28 cellular contexts compared by ENCODE assay signal in genomic region chr19:8075158-8076086, GRCh38. TPM values are rescaled to one million over a fixed set of nuclear protein-coding genes. Genes with fewer than 3 reads are reported as not detected.
"Had no signal": no experiment of that assay in that cellular context is flagged by ENCODE, and none has a peak within 500 bp of the region (broad histone marks: within the 10 kb centered on the region; RNA-seq: fewer than 3 reads in every experiment).

No MANE protein-coding gene starts in this region.

- H3K27ac ChIP-seq: gastrocnemius medialis, left lung, thyroid gland, uterus had no signal

- FAIRE-seq: colon had no signal

- H3K4me3 Mint-ChIP-seq: activated CD4-positive, alpha-beta memory T cell treated with anti-CD3 and anti-CD28 coated beads, Interleukin-2, amount 10 ng/mL, durations not matched to agents 7 days and 5 days; activated naive CD4-positive, alpha-beta T cell treated with anti-CD3 and anti-CD28 coated beads, Interleukin-2, amount 10 ng/mL, durations not matched to agents 7 days and 5 days; activated naive CD8-positive, alpha-beta T cell treated with anti-CD3 and anti-CD28 coated beads, Interleukin-2, amount 50 U/mL, for 24 hours; brain; nephron progenitor cell; T-helper 2 cell treated with Interferon-gamma antibody and Interleukin-4, amounts not matched to agents 5 μg/mL and 100 μg/mL, for 36 hours had no signal

- ATAC-seq: activated naive CD8-positive, alpha-beta T cell treated with anti-CD3 and anti-CD28 coated beads, Interleukin-2, amount 50 U/mL, for 24 hours; esophagus mucosa; gastrocnemius medialis; left lung had no signal

- H3K27me3 ChIP-seq: gastrocnemius medialis, left lung, thyroid gland, uterus had no signal

- H3K36me3 Mint-ChIP-seq: activated naive CD4-positive, alpha-beta T cell treated with anti-CD3 and anti-CD28 coated beads, Interleukin-2, amount 10 ng/mL, durations not matched to agents 7 days and 5 days had no signal

- H3K36me3 ChIP-seq: gastrocnemius medialis, left lung, thyroid gland, uterus had no signal

- H3K27ac Mint-ChIP-seq: activated CD4-positive, alpha-beta memory T cell treated with anti-CD3 and anti-CD28 coated beads, Interleukin-2, amount 10 ng/mL, durations not matched to agents 7 days and 5 days; activated naive CD4-positive, alpha-beta T cell treated with anti-CD3 and anti-CD28 coated beads, Interleukin-2, amount 10 ng/mL, durations not matched to agents 7 days and 5 days; activated naive CD8-positive, alpha-beta T cell treated with anti-CD3 and anti-CD28 coated beads, Interleukin-2, amount 50 U/mL, for 24 hours; nephron progenitor cell; T-helper 2 cell treated with Interferon-gamma antibody and Interleukin-4, amounts not matched to agents 5 μg/mL and 100 μg/mL, for 36 hours had no signal

- H3K4me1 Mint-ChIP-seq: activated CD4-positive, alpha-beta memory T cell treated with anti-CD3 and anti-CD28 coated beads, Interleukin-2, amount 10 ng/mL, durations not matched to agents 7 days and 5 days; brain; nephron progenitor cell had no signal

- H3K4me3 ChIP-seq: gastrocnemius medialis, left lung, thyroid gland, uterus had no signal

- H3K9me3 ChIP-seq: gastrocnemius medialis, thyroid gland, uterus had no signal

- H3K27me3 Mint-ChIP-seq: activated naive CD8-positive, alpha-beta T cell treated with anti-CD3 and anti-CD28 coated beads, Interleukin-2, amount 50 U/mL, for 24 hours; brain had no signal

- H3K4me1 ChIP-seq: gastrocnemius medialis, left lung, thyroid gland, uterus had no signal

- DNase-seq: activated CD4-positive, alpha-beta memory T cell treated with anti-CD3 and anti-CD28 coated beads, Interleukin-2, amount 10 ng/mL, durations not matched to agents 7 days and 5 days; activated CD4-positive, alpha-beta T cell treated with anti-CD3 and anti-CD28 coated beads for 48 hours; activated CD4-positive, CD25-positive, alpha-beta regulatory T cell; activated effector memory CD4-positive, alpha-beta T cell treated with Interleukin-2 at 50 U/mL for 16 hours; activated naive CD4-positive, alpha-beta T cell treated with anti-CD3 and anti-CD28 coated beads, Interleukin-2, amount 10 ng/mL, durations not matched to agents 7 days and 5 days; activated naive CD8-positive, alpha-beta T cell treated with anti-CD3 and anti-CD28 coated beads, Interleukin-2, amount 50 U/mL, for 24 hours; activated T-cell treated with anti-CD3 and anti-CD28 coated beads, Interleukin-2, amount 50 U/mL, for 1 hour; anterior cingulate cortex; central memory CD4-positive, alpha-beta T cell; gastrocnemius medialis; head of caudate nucleus; nephron progenitor cell; occipital lobe; retina; stimulated activated CD4-positive, alpha-beta T cell treated with anti-CD3 and anti-CD28 coated beads, Interleukin-12 subunit alpha, Interleukin-12 subunit beta, amount 100 ng/mL, for 4 hours; stimulated activated CD4-positive, alpha-beta T cell treated with anti-CD3 and anti-CD28 coated beads, Interleukin-1b, Interleukin-23, amount 100 ng/mL, for 48 hours; stimulated activated CD8-positive, alpha-beta memory T cell treated with anti-CD3 and anti-CD28 coated beads, Interleukin-4, amount 100 ng/mL, for 48 hours; stimulated activated naive CD4-positive, alpha-beta T cell; thyroid gland; uterus had no signal

RNA-seq across cellular contexts. Expression of gene CCL25, which starts 22.9 kb away (rescaled TPM):
- total RNA-seq: activated CD4-positive, alpha-beta memory T cell treated with anti-CD3 and anti-CD28 coated beads, Interleukin-2, amount 10 ng/mL, durations not matched to agents 7 days and 5 days; esophagus mucosa; gastrocnemius medialis; kidney epithelial cell; left lung; lung microvascular endothelial cell; myocyte; thyroid gland; uterus had no signal
